In genomic region chr3:71559578-71560162, GRCh38 we compare ENCODE assay signal across 1 cellular context.
TF ChIP-seq lines count a peak whose summit lies in the region.

No MANE protein-coding gene starts in this region.

TF ChIP-seq in HepG2, 621 proteins besides CTCF, POLR2A, EP300 and RAD21 (continued from another document and continues in another):
- TF ChIP-seq ZNF318 (CRISPR knock-in tag; IDR thresholded peaks at IDR 0.05): no peak
- no peak for TF ChIP-seq CBX5 (CRISPR knock-in tag; IDR thresholded peaks at IDR 0.05; ENCODE audit: borderline replicate concordance)
- TF ChIP-seq ZSCAN22 (CRISPR knock-in tag; IDR thresholded peaks at IDR 0.05): no peak
- no peak for TF ChIP-seq ZIK1 (CRISPR knock-in tag; IDR thresholded peaks at IDR 0.05; ENCODE audit: borderline replicate concordance, low read depth)
- TF ChIP-seq SRF (IDR thresholded peaks at IDR 0.05; ENCODE audit: low read depth, low read length): no peak
- TF ChIP-seq ZNF33A (CRISPR knock-in tag; IDR thresholded peaks at IDR 0.05; ENCODE audit: borderline replicate concordance): no peak
- TF ChIP-seq AKNA (CRISPR knock-in tag; IDR thresholded peaks at IDR 0.05; ENCODE audit: borderline replicate concordance): no peak
- no peak for TF ChIP-seq ZNF672 (CRISPR knock-in tag; IDR thresholded peaks at IDR 0.05)
- no peak for TF ChIP-seq HMGXB3 (CRISPR knock-in tag; IDR thresholded peaks at IDR 0.05; ENCODE audit: borderline replicate concordance)
- no peak for TF ChIP-seq ZBTB44 (CRISPR knock-in tag; IDR thresholded peaks at IDR 0.05)
- TF ChIP-seq E2F2 (CRISPR knock-in tag; IDR thresholded peaks at IDR 0.05; ENCODE audit: borderline replicate concordance): no peak
- TF ChIP-seq RNF2 (conservative IDR thresholded peaks at IDR 0.05; ENCODE audit: low read depth): no peak
- no peak for TF ChIP-seq ZNF510 (CRISPR knock-in tag; IDR thresholded peaks at IDR 0.05; ENCODE audit: low read depth)
- no peak; the same call in 1 of the 2 replicates for TF ChIP-seq ZSCAN9 (CRISPR knock-in tag; IDR thresholded peaks at IDR 0.05; ENCODE audit: borderline replicate concordance)
- 0 out of 2 replicates have a peak, but pooled peaks have one; percentile 30 for TF ChIP-seq ARNT2 (CRISPR knock-in tag; IDR thresholded peaks at IDR 0.05; ENCODE audit: low read depth)
- no peak for TF ChIP-seq ZNF326 (CRISPR knock-in tag; IDR thresholded peaks at IDR 0.05; ENCODE audit: borderline replicate concordance)
- no peak for TF ChIP-seq ZNF75D (CRISPR knock-in tag; IDR thresholded peaks at IDR 0.05; ENCODE audit: borderline replicate concordance)
- no peak for TF ChIP-seq ARID2 (CRISPR knock-in tag; IDR thresholded peaks at IDR 0.05; ENCODE audit: borderline replicate concordance)
- no peak for TF ChIP-seq MEF2D (CRISPR knock-in tag; IDR thresholded peaks at IDR 0.05)
- TF ChIP-seq ZNF784 (CRISPR knock-in tag; IDR thresholded peaks at IDR 0.05; ENCODE audit: borderline replicate concordance): no peak
- TF ChIP-seq NR3C1 (CRISPR knock-in tag; IDR thresholded peaks at IDR 0.05): no peak
- TF ChIP-seq ZNF839 (CRISPR knock-in tag; IDR thresholded peaks at IDR 0.05; ENCODE audit: borderline replicate concordance): no peak
- TF ChIP-seq ZNF766 (CRISPR knock-in tag; IDR thresholded peaks at IDR 0.05; ENCODE audit: borderline replicate concordance): no peak
- no peak for TF ChIP-seq ZNF101 (CRISPR knock-in tag; IDR thresholded peaks at IDR 0.05; ENCODE audit: borderline replicate concordance, low read depth)
- TF ChIP-seq RELA (CRISPR knock-in tag; IDR thresholded peaks at IDR 0.05): no peak
- no peak for TF ChIP-seq ZMAT3 (CRISPR knock-in tag; conservative IDR thresholded peaks at IDR 0.05)
- TF ChIP-seq LRRFIP1 (CRISPR knock-in tag; conservative IDR thresholded peaks at IDR 0.05): no peak
- no peak for TF ChIP-seq ZNF567 (CRISPR knock-in tag; IDR thresholded peaks at IDR 0.05; ENCODE audit: borderline replicate concordance)
- TF ChIP-seq ZNF703 (CRISPR knock-in tag; IDR thresholded peaks at IDR 0.05; ENCODE audit: borderline replicate concordance): no peak
